Comparison of ENCODE assay signal across 23 cellular contexts in genomic region chr6:33841868-33842267, GRCh38. TPM values are rescaled to one million over a fixed set of nuclear protein-coding genes. Genes with fewer than 3 reads are reported as not detected.
"Had no signal": no experiment of that assay in that cellular context is flagged by ENCODE, and none has a peak within 500 bp of the region (broad histone marks: within the 10 kb centered on the region; RNA-seq: fewer than 3 reads in every experiment).

No MANE protein-coding gene starts in this region.

- H3K4me3 ChIP-seq: MG63 had no signal

- ATAC-seq: activated T-cell treated with anti-CD3 and anti-CD28 coated beads, Interleukin-2, amount 50 U/mL, for 4 hours; activated T-helper 17 cell treated with anti-CD3 and anti-CD28 coated beads, Interleukin-2, amount 50 U/mL, for 72 hours had no signal

- H3K36me3 Mint-ChIP-seq: activated CD4-positive, alpha-beta memory T cell treated with anti-CD3 and anti-CD28 coated beads for 36 hours; activated naive CD4-positive, alpha-beta T cell treated with anti-CD3 and anti-CD28 coated beads, Interleukin-2, amount 10 ng/mL, durations not matched to agents 7 days and 5 days; activated naive CD8-positive, alpha-beta T cell treated with anti-CD3 and anti-CD28 coated beads for 36 hours had no signal

- H3K27me3 Mint-ChIP-seq: activated CD4-positive, alpha-beta memory T cell treated with anti-CD3 and anti-CD28 coated beads for 36 hours; activated naive CD8-positive, alpha-beta T cell treated with anti-CD3 and anti-CD28 coated beads for 36 hours; activated T-helper 17 cell treated with anti-CD3 and anti-CD28 coated beads, Interleukin-2, amount 50 U/mL, for 72 hours had no signal

- FAIRE-seq: RCC 7860 had no signal

- DNase-seq: activated CD4-positive, alpha-beta memory T cell treated with anti-CD3 and anti-CD28 coated beads for 36 hours; activated CD4-positive, alpha-beta T cell treated with anti-CD3 and anti-CD28 coated beads, Interleukin-2, amount 10 ng/mL, durations not matched to agents 7 days and 5 days; activated CD4-positive, CD25-positive, alpha-beta regulatory T cell; activated CD8-positive, alpha-beta memory T cell treated with anti-CD3 and anti-CD28 coated beads for 24 hours; activated gamma-delta T cell; activated naive CD4-positive, alpha-beta T cell treated with anti-CD3 and anti-CD28 coated beads, Interleukin-2, amount 10 ng/mL, durations not matched to agents 7 days and 5 days; activated naive CD8-positive, alpha-beta T cell treated with anti-CD3 and anti-CD28 coated beads for 36 hours; activated T-cell treated with anti-CD3 and anti-CD28 coated beads, Interleukin-2, amount 50 U/mL, for 4 hours; MG63; MV-4-11; NCI-H1105 treated with DMSO at 0.1 percent for 48 hours; NCI-H1436 treated with DMSO at 0.1 percent for 48 hours; NCI-H187; NCI-H2081; NCI-H446; NCI-H524; SIG-M5; T-helper 2 cell had no signal

- H3K4me3 Mint-ChIP-seq: activated CD4-positive, alpha-beta memory T cell treated with anti-CD3 and anti-CD28 coated beads for 36 hours; activated CD4-positive, alpha-beta T cell treated with anti-CD3 and anti-CD28 coated beads, Interleukin-2, amount 10 ng/mL, durations not matched to agents 7 days and 5 days; activated naive CD4-positive, alpha-beta T cell treated with anti-CD3 and anti-CD28 coated beads, Interleukin-2, amount 10 ng/mL, durations not matched to agents 7 days and 5 days; activated naive CD8-positive, alpha-beta T cell treated with anti-CD3 and anti-CD28 coated beads for 36 hours; activated T-cell treated with anti-CD3 and anti-CD28 coated beads, Interleukin-2, amount 50 U/mL, for 4 hours; activated T-helper 17 cell treated with anti-CD3 and anti-CD28 coated beads, Interleukin-2, amount 50 U/mL, for 72 hours had no signal

- H3K9me3 Mint-ChIP-seq: activated naive CD4-positive, alpha-beta T cell treated with anti-CD3 and anti-CD28 coated beads, Interleukin-2, amount 10 ng/mL, durations not matched to agents 7 days and 5 days; activated T-helper 17 cell treated with anti-CD3 and anti-CD28 coated beads, Interleukin-2, amount 50 U/mL, for 72 hours had no signal

- H3K27me3 ChIP-seq: MG63 had no signal

- H3K27ac Mint-ChIP-seq: activated CD4-positive, alpha-beta memory T cell treated with anti-CD3 and anti-CD28 coated beads for 36 hours; activated CD4-positive, alpha-beta T cell treated with anti-CD3 and anti-CD28 coated beads, Interleukin-2, amount 10 ng/mL, durations not matched to agents 7 days and 5 days; activated naive CD4-positive, alpha-beta T cell treated with anti-CD3 and anti-CD28 coated beads, Interleukin-2, amount 10 ng/mL, durations not matched to agents 7 days and 5 days; activated naive CD8-positive, alpha-beta T cell treated with anti-CD3 and anti-CD28 coated beads for 36 hours; activated T-helper 17 cell treated with anti-CD3 and anti-CD28 coated beads, Interleukin-2, amount 50 U/mL, for 72 hours had no signal

- H3K9me3 ChIP-seq: MG63 had no signal

- H3K36me3 ChIP-seq: MG63 had no signal

RNA-seq across cellular contexts. Expression of gene MLN, which starts 38.1 kb away (rescaled TPM):
- total RNA-seq: activated CD4-positive, alpha-beta memory T cell treated with anti-CD3 and anti-CD28 coated beads for 36 hours; activated CD4-positive, alpha-beta T cell treated with anti-CD3 and anti-CD28 coated beads, Interleukin-2, amount 10 ng/mL, durations not matched to agents 7 days and 5 days; activated naive CD8-positive, alpha-beta T cell treated with anti-CD3 and anti-CD28 coated beads for 36 hours; activated T-cell treated with anti-CD3 and anti-CD28 coated beads, Interleukin-2, amount 50 U/mL, for 4 hours; activated T-helper 17 cell treated with anti-CD3 and anti-CD28 coated beads, Interleukin-2, amount 50 U/mL, for 72 hours; cardiac septum; cerebellum had no signal
- polyA plus RNA-seq: adipose tissue had no signal
